Comparison of ENCODE assay signal across 33 cellular contexts in genomic region chr1:38436006-38436405, GRCh38.
"Had no signal": no experiment of that assay in that cellular context is flagged by ENCODE, and none has a peak within 500 bp of the region (broad histone marks: within the 10 kb centered on the region; RNA-seq: fewer than 3 reads in every experiment).

No MANE protein-coding gene starts in this region.

- H3K4me2 ChIP-seq: KMS-11 had no signal

- H3K36me3 ChIP-seq: MG63 had no signal

- H3K27ac ChIP-seq: KMS-11 had no signal

- H3K4me3 ChIP-seq: MG63 had no signal

- H3K9me3 ChIP-seq: MG63 had no signal

- DNase-seq: Karpas-422, Kasumi-1, MG63, MM.1S, MV-4-11, NCI-H1048, NCI-H1092, NCI-H1092 treated with DMSO at 0.1 percent for 48 hours, NCI-H1105, NCI-H1105 treated with DMSO at 0.1 percent for 48 hours, NCI-H1417, NCI-H1417 treated with DMSO at 0.1 percent for 48 hours, NCI-H1436, NCI-H1436 treated with DMSO at 0.1 percent for 48 hours, NCI-H146, NCI-H1694, NCI-H1694 treated with DMSO at 0.1 percent for 48 hours, NCI-H187, NCI-H187 treated with DMSO at 0.1 percent for 48 hours, NCI-H1930, NCI-H2029, NCI-H2029 treated with DMSO at 0.1 percent for 48 hours, NCI-H2081, NCI-H2081 treated with DMSO at 0.1 percent for 48 hours, NCI-H2107, NCI-H2171, NCI-H2227 treated with DMSO at 0.1 percent for 48 hours, NCI-H226, NCI-H345, NCI-H446, NCI-H510A, NCI-H510A treated with DMSO at 0.1 percent for 48 hours had no signal

- H3K9ac ChIP-seq: KMS-11 had no signal
